Comparison of ENCODE assay signal across 1 cellular context in the genomic region with DNA sequence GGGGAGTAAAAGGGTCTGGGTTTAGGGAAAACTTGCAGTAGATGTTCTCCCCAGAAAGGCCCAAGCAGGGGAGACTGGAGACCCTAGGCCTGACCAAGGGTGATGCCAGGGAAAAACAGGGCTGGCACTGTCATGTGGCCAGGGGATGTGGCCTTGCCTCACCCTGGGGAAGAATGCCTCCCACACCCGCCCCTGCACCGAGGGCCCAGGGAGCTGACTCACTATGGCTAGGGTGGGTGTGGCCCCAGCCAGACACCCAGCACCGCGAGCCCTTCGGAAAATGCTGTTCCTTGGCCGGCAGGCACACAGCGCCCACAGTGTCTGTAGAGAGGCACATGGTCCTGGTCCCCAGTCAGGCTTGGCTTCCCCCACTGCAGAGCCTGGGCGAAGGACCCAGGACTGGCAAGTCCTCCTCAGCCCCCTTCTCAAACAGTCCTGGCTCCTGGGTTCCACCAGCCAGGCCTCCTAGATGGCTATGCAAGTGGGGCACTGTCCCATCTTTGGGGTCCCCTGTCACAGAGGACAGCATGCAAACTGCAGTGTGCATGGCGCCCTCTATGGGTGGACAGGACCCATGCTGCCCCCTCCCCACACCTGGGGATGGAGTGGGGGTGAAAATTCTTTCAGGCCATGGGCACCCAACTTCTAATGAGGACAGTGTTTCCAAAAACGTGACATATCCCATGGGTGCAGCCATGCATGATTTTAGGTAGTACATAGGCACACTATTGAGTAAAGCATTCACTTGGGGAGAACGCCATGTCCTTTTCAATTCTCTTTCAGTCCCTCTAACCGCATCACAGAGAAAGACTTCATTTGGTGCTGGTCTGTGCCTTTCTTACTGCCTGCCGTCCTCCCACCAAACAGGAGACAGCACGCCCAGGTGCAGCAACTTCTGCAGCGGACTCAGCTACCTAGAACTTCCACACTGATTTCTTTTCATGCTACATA.
A peak's percentile ranks its signal among the peaks of the same experiment; 100 is the strongest.
TF ChIP-seq lines count a peak whose summit lies in the region.

No MANE protein-coding gene starts in this region.

TF ChIP-seq in K562, 482 proteins besides CTCF, POLR2A, EP300 and RAD21 (continued from another document and continues in another):
- TF ChIP-seq, protein P1, sequence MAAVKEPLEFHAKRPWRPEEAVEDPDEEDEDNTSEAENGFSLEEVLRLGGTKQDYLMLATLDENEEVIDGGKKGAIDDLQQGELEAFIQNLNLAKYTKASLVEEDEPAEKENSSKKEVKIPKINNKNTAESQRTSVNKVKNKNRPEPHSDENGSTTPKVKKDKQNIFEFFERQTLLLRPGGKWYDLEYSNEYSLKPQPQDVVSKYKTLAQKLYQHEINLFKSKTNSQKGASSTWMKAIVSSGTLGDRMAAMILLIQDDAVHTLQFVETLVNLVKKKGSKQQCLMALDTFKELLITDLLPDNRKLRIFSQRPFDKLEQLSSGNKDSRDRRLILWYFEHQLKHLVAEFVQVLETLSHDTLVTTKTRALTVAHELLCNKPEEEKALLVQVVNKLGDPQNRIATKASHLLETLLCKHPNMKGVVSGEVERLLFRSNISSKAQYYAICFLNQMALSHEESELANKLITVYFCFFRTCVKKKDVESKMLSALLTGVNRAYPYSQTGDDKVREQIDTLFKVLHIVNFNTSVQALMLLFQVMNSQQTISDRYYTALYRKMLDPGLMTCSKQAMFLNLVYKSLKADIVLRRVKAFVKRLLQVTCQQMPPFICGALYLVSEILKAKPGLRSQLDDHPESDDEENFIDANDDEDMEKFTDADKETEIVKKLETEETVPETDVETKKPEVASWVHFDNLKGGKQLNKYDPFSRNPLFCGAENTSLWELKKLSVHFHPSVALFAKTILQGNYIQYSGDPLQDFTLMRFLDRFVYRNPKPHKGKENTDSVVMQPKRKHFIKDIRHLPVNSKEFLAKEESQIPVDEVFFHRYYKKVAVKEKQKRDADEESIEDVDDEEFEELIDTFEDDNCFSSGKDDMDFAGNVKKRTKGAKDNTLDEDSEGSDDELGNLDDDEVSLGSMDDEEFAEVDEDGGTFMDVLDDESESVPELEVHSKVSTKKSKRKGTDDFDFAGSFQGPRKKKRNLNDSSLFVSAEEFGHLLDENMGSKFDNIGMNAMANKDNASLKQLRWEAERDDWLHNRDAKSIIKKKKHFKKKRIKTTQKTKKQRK (IDR thresholded peaks at IDR 0.05; ENCODE audit: borderline replicate concordance, low read depth, low read length): no peak
- TF ChIP-seq CGGBP1 (CRISPR knock-in tag; IDR thresholded peaks at IDR 0.05) (no peak), ZNF589 (CRISPR knock-in tag; IDR thresholded peaks at IDR 0.05; ENCODE audit: low read depth) (peak; percentile 65; the same call in 1 of the 2 replicates), LEF1 (IDR thresholded peaks at IDR 0.05) (peak; percentile 72; the same call in 1 of the 2 replicates), NCOA4 (IDR thresholded peaks at IDR 0.05; ENCODE audit: partially characterized antibody) (no peak), ZNF57 (CRISPR knock-in tag; IDR thresholded peaks at IDR 0.05) (0 out of 2 replicates have a peak, but pooled peaks have one; percentile 63), POU5F1 (IDR thresholded peaks at IDR 0.05; ENCODE audit: borderline replicate concordance, low read depth, low read length, partially characterized antibody) (no peak), E2F4 (CRISPR knock-in tag; IDR thresholded peaks at IDR 0.05; ENCODE audit: low read depth) (no peak), RBBP5 (IDR thresholded peaks at IDR 0.05; ENCODE audit: borderline replicate concordance, insufficient read depth, low read length, poor library complexity, severe bottlenecking) (peak; percentile 42), ZC3H4 (CRISPR knock-in tag; IDR thresholded peaks at IDR 0.05; ENCODE audit: borderline replicate concordance) (no peak), OTX1 (CRISPR knock-in tag; IDR thresholded peaks at IDR 0.05) (no peak), FOS (IDR thresholded peaks at IDR 0.05; ENCODE audit: extremely low read depth, insufficient read length) (peak; percentile 8), PHF20 (IDR thresholded peaks at IDR 0.05; ENCODE audit: partially characterized antibody) (no peak), ETS1 (conservative IDR thresholded peaks at IDR 0.05; ENCODE audit: control insufficient read depth, low read depth, low read length) (peak; percentile 57; the same call in 1 of the 2 replicates), ETV6 (IDR thresholded peaks at IDR 0.05; ENCODE audit: borderline replicate concordance in 1 of 2, low read depth in 2 of 2, low read length in 1 of 2) (no peak; a peak in 1 of 4 replicates), ETV6 (CRISPR knock-in tag; IDR thresholded peaks at IDR 0.05; ENCODE audit: borderline replicate concordance) (0 out of 2 replicates have a peak, but pooled peaks have one; percentile 53), ZBTB8A (IDR thresholded peaks at IDR 0.05; ENCODE audit: partially characterized antibody) (no peak), SREBF1 (IDR thresholded peaks at IDR 0.05; ENCODE audit: borderline replicate concordance, low read depth, low read length) (no peak), MECOM (CRISPR knock-in tag; IDR thresholded peaks at IDR 0.05) (no peak), MTA2 (IDR thresholded peaks at IDR 0.05; ENCODE audit: low read depth) (peak; percentile 7; the same call in 1 of the 2 replicates), CUX1 (CRISPR knock-in tag; IDR thresholded peaks at IDR 0.05) (peak; percentile 85), ZNF707 (CRISPR knock-in tag; conservative IDR thresholded peaks at IDR 0.05) (no peak), SNRNP70 (optimal IDR thresholded peaks at IDR 0.05; ENCODE audit: low read depth, low read length) (no peak), HMGN3 (IDR thresholded peaks at IDR 0.05; ENCODE audit: borderline replicate concordance, extremely low read depth, insufficient read length, low read depth, low read length) (peak; percentile 68), ILK (tag; IDR thresholded peaks at IDR 0.05; ENCODE audit: borderline replicate concordance, low read depth) (no peak), KLF1 (tag; IDR thresholded peaks at IDR 0.05) (peak; percentile 95), STAT5B (CRISPR knock-in tag; IDR thresholded peaks at IDR 0.05) (no peak), MTA3 (IDR thresholded peaks at IDR 0.05; ENCODE audit: borderline replicate concordance) (peak; percentile 87), CREB3 (tag; conservative IDR thresholded peaks at IDR 0.05; ENCODE audit: low read depth) (no peak), ZNF644 (tag; IDR thresholded peaks at IDR 0.05; ENCODE audit: low read depth) (no peak), PHB2 (IDR thresholded peaks at IDR 0.05; ENCODE audit: low read depth) (0 out of 2 replicates have a peak, but pooled peaks have one; percentile 20), GTF2E2 (tag; IDR thresholded peaks at IDR 0.05) (no peak), HSF4 (CRISPR knock-in tag; IDR thresholded peaks at IDR 0.05; ENCODE audit: borderline replicate concordance) (0 out of 2 replicates have a peak, but pooled peaks have one; percentile 43), TAF1 (IDR thresholded peaks at IDR 0.05; ENCODE audit: control insufficient read depth, extremely low read depth, insufficient read depth, low read length, severe bottlenecking) (peak; percentile 26), RCOR1 (IDR thresholded peaks at IDR 0.05; ENCODE audit: borderline replicate concordance in 1 of 2, low read depth in 2 of 2, low read length in 2 of 2) (peak in 1 of 2 experiments; percentile 43; a peak in 2 of 4 replicates)
- TF ChIP-seq, protein P2, sequence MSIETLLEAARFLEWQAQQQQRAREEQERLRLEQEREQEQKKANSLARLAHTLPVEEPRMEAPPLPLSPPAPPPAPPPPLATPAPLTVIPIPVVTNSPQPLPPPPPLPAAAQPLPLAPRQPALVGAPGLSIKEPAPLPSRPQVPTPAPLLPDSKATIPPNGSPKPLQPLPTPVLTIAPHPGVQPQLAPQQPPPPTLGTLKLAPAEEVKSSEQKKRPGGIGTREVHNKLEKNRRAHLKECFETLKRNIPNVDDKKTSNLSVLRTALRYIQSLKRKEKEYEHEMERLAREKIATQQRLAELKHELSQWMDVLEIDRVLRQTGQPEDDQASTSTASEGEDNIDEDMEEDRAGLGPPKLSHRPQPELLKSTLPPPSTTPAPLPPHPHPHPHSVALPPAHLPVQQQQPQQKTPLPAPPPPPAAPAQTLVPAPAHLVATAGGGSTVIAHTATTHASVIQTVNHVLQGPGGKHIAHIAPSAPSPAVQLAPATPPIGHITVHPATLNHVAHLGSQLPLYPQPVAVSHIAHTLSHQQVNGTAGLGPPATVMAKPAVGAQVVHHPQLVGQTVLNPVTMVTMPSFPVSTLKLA (conservative IDR thresholded peaks at IDR 0.05): peak; percentile 87 to 89
- TF ChIP-seq, protein P3, sequence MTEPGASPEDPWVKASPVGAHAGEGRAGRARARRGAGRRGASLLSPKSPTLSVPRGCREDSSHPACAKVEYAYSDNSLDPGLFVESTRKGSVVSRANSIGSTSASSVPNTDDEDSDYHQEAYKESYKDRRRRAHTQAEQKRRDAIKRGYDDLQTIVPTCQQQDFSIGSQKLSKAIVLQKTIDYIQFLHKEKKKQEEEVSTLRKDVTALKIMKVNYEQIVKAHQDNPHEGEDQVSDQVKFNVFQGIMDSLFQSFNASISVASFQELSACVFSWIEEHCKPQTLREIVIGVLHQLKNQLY (CRISPR knock-in tag; conservative IDR thresholded peaks at IDR 0.05): no peak
- TF ChIP-seq, protein P4, sequence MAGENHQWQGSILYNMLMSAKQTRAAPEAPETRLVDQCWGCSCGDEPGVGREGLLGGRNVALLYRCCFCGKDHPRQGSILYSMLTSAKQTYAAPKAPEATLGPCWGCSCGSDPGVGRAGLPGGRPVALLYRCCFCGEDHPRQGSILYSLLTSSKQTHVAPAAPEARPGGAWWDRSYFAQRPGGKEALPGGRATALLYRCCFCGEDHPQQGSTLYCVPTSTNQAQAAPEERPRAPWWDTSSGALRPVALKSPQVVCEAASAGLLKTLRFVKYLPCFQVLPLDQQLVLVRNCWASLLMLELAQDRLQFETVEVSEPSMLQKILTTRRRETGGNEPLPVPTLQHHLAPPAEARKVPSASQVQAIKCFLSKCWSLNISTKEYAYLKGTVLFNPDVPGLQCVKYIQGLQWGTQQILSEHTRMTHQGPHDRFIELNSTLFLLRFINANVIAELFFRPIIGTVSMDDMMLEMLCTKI (IDR thresholded peaks at IDR 0.05; ENCODE audit: partially characterized antibody): no peak
